In genomic region chr1:111422546-111423391, GRCh38 we compare ENCODE assay signal across 1 cellular context.
TF ChIP-seq lines count a peak whose summit lies in the region.

No MANE protein-coding gene starts in this region.

TF ChIP-seq in GM12878, 131 proteins besides CTCF, POLR2A, EP300 and RAD21:
- TF ChIP-seq BCL11A (IDR thresholded peaks at IDR 0.05; ENCODE audit: low read depth, low read length) (no peak), MYB (IDR thresholded peaks at IDR 0.05; ENCODE audit: borderline replicate concordance, low read depth, low read length) (no peak), SUPT20H (IDR thresholded peaks at IDR 0.05; ENCODE audit: borderline replicate concordance, control insufficient read depth, low read depth, low read length) (no peak), RCOR1 (conservative IDR thresholded peaks at IDR 0.05; ENCODE audit: low read depth, low read length) (no peak), TAF1 (IDR thresholded peaks at IDR 0.05; ENCODE audit: borderline replicate concordance, low read depth, low read length) (no peak), TCF12 (IDR thresholded peaks at IDR 0.05; ENCODE audit: low read depth, low read length) (no peak), SP1 (IDR thresholded peaks at IDR 0.05; ENCODE audit: low read depth, low read length) (no peak), BHLHE40 (IDR thresholded peaks at IDR 0.05; ENCODE audit: borderline replicate concordance in 1 of 2, low read depth in 2 of 2, low read length in 1 of 2) (no peak), HSF1 (IDR thresholded peaks at IDR 0.05; ENCODE audit: low read depth, low read length) (no peak), CHD4 (IDR thresholded peaks at IDR 0.05) (no peak), CEBPB (IDR thresholded peaks at IDR 0.05; ENCODE audit: borderline replicate concordance in 1 of 2, low read depth in 2 of 2, low read length in 2 of 2) (no peak), SKIL (IDR thresholded peaks at IDR 0.05; ENCODE audit: low read depth, poor library complexity, severe bottlenecking) (no peak), LARP7 (IDR thresholded peaks at IDR 0.05) (no peak), KAT2A (conservative IDR thresholded peaks at IDR 0.05; ENCODE audit: control insufficient read depth, low read depth, low read length) (no peak)
